ENCODE assay signal across 4 cellular contexts in genomic region chr17:71878998-71879397, GRCh38.
TF ChIP-seq lines count a peak whose summit lies in the region.

No MANE protein-coding gene starts in this region.

TF ChIP-seq in HepG2, 621 proteins besides CTCF, POLR2A, EP300 and RAD21:
- TF ChIP-seq MAFK (conservative IDR thresholded peaks at IDR 0.05 in 1 of 2, IDR thresholded peaks at IDR 0.05 in 1 of 2; ENCODE audit: low read length in 2 of 2) (peak; percentile 83 to 89), ZNF362 (CRISPR knock-in tag; IDR thresholded peaks at IDR 0.05; ENCODE audit: borderline replicate concordance) (no peak), MAFF (IDR thresholded peaks at IDR 0.05; ENCODE audit: low read depth, low read length) (peak; percentile 78)

TF ChIP-seq in A549, 52 proteins besides CTCF, POLR2A, EP300 and RAD21:
- no peak for TF ChIP-seq ESRRA (IDR thresholded peaks at IDR 0.05; ENCODE audit: borderline replicate concordance, low read length)
- TF ChIP-seq CBX8 (IDR thresholded peaks at IDR 0.05): no peak
- TF ChIP-seq ZNF302 (CRISPR knock-in tag; IDR thresholded peaks at IDR 0.05): no peak
- TF ChIP-seq BHLHE40 (IDR thresholded peaks at IDR 0.05; ENCODE audit: low read depth, low read length): no peak
- peak; percentile 89 for TF ChIP-seq MAFK (IDR thresholded peaks at IDR 0.05; ENCODE audit: partially characterized antibody)
- TF ChIP-seq KDM1A (IDR thresholded peaks at IDR 0.05; ENCODE audit: low read depth): no peak
- no peak for TF ChIP-seq EHF (CRISPR knock-in tag; IDR thresholded peaks at IDR 0.05)
- TF ChIP-seq CHD2 (IDR thresholded peaks at IDR 0.05; ENCODE audit: low read length, partially characterized antibody): no peak
TF ChIP-seq in A549: peak in this region for 1.

TF ChIP-seq in IMR-90, 13 proteins besides CTCF, POLR2A, EP300 and RAD21:
- TF ChIP-seq MAFK (IDR thresholded peaks at IDR 0.05; ENCODE audit: low read depth, low read length) (peak; percentile 72), USF2 (IDR thresholded peaks at IDR 0.05; ENCODE audit: low read depth, low read length) (no peak), RFX5 (IDR thresholded peaks at IDR 0.05; ENCODE audit: low read depth, low read length) (no peak), SMC3 (IDR thresholded peaks at IDR 0.05; ENCODE audit: low read depth, low read length) (no peak), CHD1 (IDR thresholded peaks at IDR 0.05; ENCODE audit: low read depth, low read length) (no peak), BHLHE40 (IDR thresholded peaks at IDR 0.05; ENCODE audit: low read depth, low read length) (no peak), ELK1 (IDR thresholded peaks at IDR 0.05; ENCODE audit: borderline replicate concordance, low read depth, low read length) (no peak), RCOR1 (IDR thresholded peaks at IDR 0.05; ENCODE audit: insufficient replicate concordance, low read length) (no peak)

TF ChIP-seq in K562, 482 proteins besides CTCF, POLR2A, EP300 and RAD21:
- TF ChIP-seq ZNF316 (IDR thresholded peaks at IDR 0.05) (peak; percentile 50; the same call in 1 of the 2 replicates), MAFF (IDR thresholded peaks at IDR 0.05; ENCODE audit: low read length) (peak; percentile 8; the same call in 1 of the 2 replicates), CREM (IDR thresholded peaks at IDR 0.05; ENCODE audit: low read depth) (no peak), MAFG (tag; conservative IDR thresholded peaks at IDR 0.05) (peak; percentile 35; the same call in 1 of the 2 replicates), C11orf30 (IDR thresholded peaks at IDR 0.05; ENCODE audit: low read depth) (peak; percentile 15; the same call in 1 of the 2 replicates)
TF ChIP-seq in K562: peak in this region for 4.
